In genomic region chr2:97739893-97740245, GRCh38 we compare ENCODE assay signal across 6 cellular contexts.
"Had no signal": no experiment of that assay in that cellular context is flagged by ENCODE, and none has a peak within 500 bp of the region (broad histone marks: within the 10 kb centered on the region; RNA-seq: fewer than 3 reads in every experiment).

No MANE protein-coding gene starts in this region.

- H3K9me3 ChIP-seq: body of pancreas, psoas muscle, stomach had no signal

- H3K27ac ChIP-seq: body of pancreas, dorsolateral prefrontal cortex, epithelial cell of prostate, hepatocyte, psoas muscle, stomach had no signal

- DNase-seq: psoas muscle had no signal

- H3K27me3 ChIP-seq: body of pancreas, dorsolateral prefrontal cortex, hepatocyte, stomach had no signal

- H3K4me3 ChIP-seq: body of pancreas, dorsolateral prefrontal cortex, hepatocyte, psoas muscle, stomach had no signal

- H3K4me1 ChIP-seq: psoas muscle had no signal
